Comparison of ENCODE assay signal across 8 cellular contexts in the genomic region with DNA sequence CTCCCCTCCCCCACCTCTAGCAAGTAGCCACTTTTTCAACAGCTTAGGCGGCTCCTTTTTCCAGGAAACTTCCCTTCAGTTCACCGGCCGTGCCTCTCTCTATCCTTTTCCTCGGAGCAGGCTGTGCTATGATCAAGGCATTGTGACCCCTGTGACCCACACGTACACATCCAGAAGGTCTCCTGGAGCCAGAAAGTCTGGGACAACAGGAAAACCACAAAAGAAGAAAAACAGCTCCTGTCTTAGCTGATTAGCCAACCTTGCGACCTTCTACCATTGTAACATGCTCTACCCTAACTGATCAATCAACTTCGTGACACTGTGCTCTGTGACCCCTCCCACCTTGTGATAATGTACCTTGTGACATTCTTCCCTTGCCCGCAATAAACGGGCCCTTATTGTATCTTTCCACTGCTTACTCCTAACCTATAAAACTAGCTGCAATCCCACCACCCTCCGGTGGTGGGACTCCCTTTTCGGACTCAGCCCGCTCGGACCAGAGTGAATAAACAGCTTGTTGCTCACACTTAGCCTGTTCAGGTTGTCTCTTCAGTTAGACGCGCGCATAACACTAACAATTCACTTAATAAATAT. TPM values are rescaled to one million over a fixed set of nuclear protein-coding genes. Genes with fewer than 3 reads are reported as not detected.
DNase-seq lines count a peak whose midpoint lies in the region; ATAC-seq lines count a peak whose summit lies in the region.

No MANE protein-coding gene starts in this region.

- H3K27ac Mint-ChIP-seq in activated CD4-positive, alpha-beta T cell treated with anti-CD3 and anti-CD28 coated beads for 36 hours: peak overlapping the region; percentile 86

- peaks cover 8% of the 10 kb centered on the region for H3K36me3 Mint-ChIP-seq in activated CD4-positive, alpha-beta T cell treated with anti-CD3 and anti-CD28 coated beads for 36 hours (ENCODE audit: low read depth)

- peak overlapping the region; percentile 86 for H3K4me3 Mint-ChIP-seq in activated CD4-positive, alpha-beta T cell treated with anti-CD3 and anti-CD28 coated beads for 36 hours

- peak; percentile 33 to 83 (median 53) for DNase-seq in NCI-H1417 (lab: John Stamatoyannopoulos, UW)
- no peak for DNase-seq in NCI-H1417 treated with DMSO at 0.1 percent for 48 hours (lab: John Stamatoyannopoulos, UW)
- DNase-seq in NCI-H510A (lab: John Stamatoyannopoulos, UW): peak; percentile 59
- DNase-seq in activated CD4-positive, alpha-beta T cell treated with anti-CD3 and anti-CD28 coated beads for 36 hours: peak; percentile 74
- peak; percentile 8 to 36 (median 18) for DNase-seq in effector memory CD4-positive, alpha-beta T cell
- peak; percentile 59 for DNase-seq in medulla oblongata (ENCODE audit: extremely low spot score)
- DNase-seq in stimulated activated naive CD4-positive, alpha-beta T cell (lab: John Stamatoyannopoulos, UW): peak in 4 of 6 experiments; percentile 17 to 59 (median 28)

- no peaks in the 10 kb centered on the region for H3K9me3 ChIP-seq in effector memory CD4-positive, alpha-beta T cell (ENCODE audit: control insufficient read depth, low read length)

- H3K4me1 ChIP-seq in effector memory CD4-positive, alpha-beta T cell (ENCODE audit: control insufficient read depth, insufficient read depth, low read length, poor library complexity, severe bottlenecking): peaks cover 14% of the 10 kb centered on the region

- H3K27me3 ChIP-seq in effector memory CD4-positive, alpha-beta T cell (replicated peaks; ENCODE audit: control insufficient read depth, insufficient read depth, low read length, poor library complexity, severe bottlenecking): peaks cover 4% of the 10 kb centered on the region

- ATAC-seq in HG02981 (IDR thresholded peaks at IDR 0.05; ENCODE audit: unreplicated experiment): peak; percentile 50
- ATAC-seq in activated CD4-positive, alpha-beta T cell treated with anti-CD3 and anti-CD28 coated beads for 36 hours: peak; percentile 76

- H3K27ac ChIP-seq in effector memory CD4-positive, alpha-beta T cell (ENCODE audit: insufficient read depth, low read length, poor library complexity, severe bottlenecking): peak overlapping the region; percentile 14

- intact Hi-C loops in activated CD4-positive, alpha-beta T cell treated with anti-CD3 and anti-CD28 coated beads for 36 hours (cut with DNase I, micrococcal nuclease): loop anchor here (1.0 to 5.0 kb wide), 6 partner anchors 35 to 844 kb away; no protein-coding TSS in a partner anchor

- H3K27me3 Mint-ChIP-seq in activated CD4-positive, alpha-beta T cell treated with anti-CD3 and anti-CD28 coated beads for 36 hours: peaks cover 42% of the 10 kb centered on the region

- POLR2A ChIA-PET in activated CD4-positive, alpha-beta T cell treated with anti-CD3 and anti-CD28 coated beads for 36 hours (lab: Charles Lee): no interaction called here

- peaks cover 47% of the 10 kb centered on the region for H3K4me1 Mint-ChIP-seq in activated CD4-positive, alpha-beta T cell treated with anti-CD3 and anti-CD28 coated beads for 36 hours

- no peaks in the 10 kb centered on the region for H3K36me3 ChIP-seq in effector memory CD4-positive, alpha-beta T cell (ENCODE audit: control insufficient read depth, insufficient read depth, low read length)

- peak overlapping the region; percentile 89 for H3K4me3 ChIP-seq in effector memory CD4-positive, alpha-beta T cell (ENCODE audit: insufficient read depth, low read depth, low read length, poor library complexity, severe bottlenecking)

- no peaks in the 10 kb centered on the region for H3K9me3 Mint-ChIP-seq in activated CD4-positive, alpha-beta T cell treated with anti-CD3 and anti-CD28 coated beads for 36 hours (ENCODE audit: low read depth)

- CTCF ChIA-PET in activated CD4-positive, alpha-beta T cell treated with anti-CD3 and anti-CD28 coated beads for 36 hours (lab: Charles Lee): interaction anchor here (0.6 to 3.0 kb wide), 14 partner anchors 28 to 1134 kb away, joined by 3 to 17 read pairs (median 4); a partner anchor contains a TSS

RNA-seq across cellular contexts. Expression of a gene that starts 24.2 kb away (rescaled TPM):
- total RNA-seq in activated CD4-positive, alpha-beta T cell treated with anti-CD3 and anti-CD28 coated beads for 36 hours: 1 to 10 TPM in 1 of 2 experiments, under 1 TPM in 1; 0.98 to 1.0 TPM

RNA-seq across cellular contexts. Expression of a gene that starts 57.1 kb away (rescaled TPM):
- total RNA-seq in activated CD4-positive, alpha-beta T cell treated with anti-CD3 and anti-CD28 coated beads for 36 hours: 10 to 100 TPM; 48.5 to 54.6 TPM
